ENCODE assay signal across 9 cellular contexts in the genomic region with DNA sequence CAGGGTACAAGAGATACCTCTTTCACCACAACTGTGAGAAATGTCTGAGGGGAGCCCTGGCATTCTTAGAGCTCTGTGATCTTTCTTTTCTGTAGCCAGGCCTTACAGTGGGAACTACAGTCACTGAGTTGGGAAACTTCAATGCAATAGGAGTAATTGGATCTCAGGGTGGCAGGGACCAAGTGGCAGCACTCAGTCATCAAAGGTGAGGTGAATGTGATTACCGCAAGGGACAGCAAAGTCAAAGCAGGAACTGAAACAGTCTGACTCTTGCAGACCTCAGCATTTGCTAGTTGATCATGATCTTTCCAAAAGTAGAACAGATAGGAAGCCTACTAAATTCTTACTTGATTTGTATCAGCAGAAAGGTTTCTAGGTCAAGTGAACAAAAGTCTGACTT.
A peak's percentile ranks its signal among the peaks of the same experiment; 100 is the strongest.
DNase-seq lines count a peak whose midpoint lies in the region; ATAC-seq and TF ChIP-seq lines count a peak whose summit lies in the region.
"Had no signal": no experiment of that assay in that cellular context is flagged by ENCODE, and none has a peak within 500 bp of the region (broad histone marks: within the 10 kb centered on the region; RNA-seq: fewer than 3 reads in every experiment).

No MANE protein-coding gene starts in this region.

- H2AFZ ChIP-seq in KMS-11 (ENCODE audit: low read depth), result peak overlapping the region; percentile 34; the same call in 1 of the 2 replicates
- H2AFZ ChIP-seq in parathyroid adenoma, result peak overlapping the region; percentile 2

- H3K4me1 ChIP-seq in KMS-11 (ENCODE audit: low read depth, poor library complexity, severe bottlenecking) (peaks cover 41% of the 10 kb centered on the region), parathyroid adenoma (peaks cover 35% of the 10 kb centered on the region)

- H3K27ac ChIP-seq in KMS-11, result peak overlapping the region; percentile 11; the same call in 1 of the 2 replicates
- H3K27ac ChIP-seq in parathyroid adenoma, result peak overlapping the region; percentile 13
- no peak overlapping the region for H3K27ac ChIP-seq in brain microvascular endothelial cell

- in situ Hi-C loops in brain microvascular endothelial cell (cut with HindIII; ENCODE audit: low pct_ligation_motif_present, low sequenced_read_pairs), result no loop called here

- H3K9ac ChIP-seq in KMS-11 (no peak overlapping the region), parathyroid adenoma (no peak overlapping the region)

- no peaks in the 10 kb centered on the region for H3K27me3 ChIP-seq in KMS-11 (ENCODE audit: insufficient read depth, low read depth)
- H3K27me3 ChIP-seq in parathyroid adenoma (ENCODE audit: control insufficient read depth, insufficient read depth, low read length), result no peaks in the 10 kb centered on the region
- H3K27me3 ChIP-seq in brain microvascular endothelial cell (replicated peaks), result peaks cover 3% of the 10 kb centered on the region

- no peaks in the 10 kb centered on the region for H3K9me3 ChIP-seq in parathyroid adenoma (ENCODE audit: control insufficient read depth, low read length)

- peak; percentile 81 for ATAC-seq in GM21825 (IDR thresholded peaks at IDR 0.05; ENCODE audit: unreplicated experiment)

- TF ChIP-seq CTCF in KMS-11 (conservative IDR thresholded peaks at IDR 0.05; ENCODE audit: low read depth, low read length), result 0 out of 2 replicates have a peak, but pooled peaks have one; percentile 32
- TF ChIP-seq CTCF in parathyroid adenoma (IDR thresholded peaks at IDR 0.05), result peak; percentile 22
- TF ChIP-seq CTCF in brain microvascular endothelial cell (IDR thresholded peaks at IDR 0.05; ENCODE audit: low read depth, low read length, missing control alignments), result no peak

- DNase-seq in activated CD4-positive, alpha-beta T cell treated with anti-CD3 and anti-CD28 coated beads, Interleukin-2, amount 50 U/mL, for 48 hours, result peak; percentile 34 to 49
- no peak for DNase-seq in activated CD4-positive, alpha-beta T cell treated with anti-CD3 and anti-CD28 coated beads, Interleukin-2, amount 50 U/mL, for 4 hours
- no peak for DNase-seq in hepatic stellate cell (ENCODE audit: low spot score)
- no peak for DNase-seq in brain microvascular endothelial cell
- DNase-seq in DMS114 treated with DMSO at 0.1 percent for 48 hours (lab: John Stamatoyannopoulos, UW; ENCODE audit: unreplicated experiment), result no peak
- DNase-seq: SW 1271 had no signal

- H3K4me3 ChIP-seq in KMS-11 (IDR thresholded peaks at IDR 0.05; ENCODE audit: insufficient read depth, low read depth, low read length) (no peak overlapping the region), parathyroid adenoma (ENCODE audit: low read depth, low read length) (peak overlapping the region; percentile 21), brain microvascular endothelial cell (ENCODE audit: low read depth, low read length) (no peak overlapping the region)

- H3K79me2 ChIP-seq in KMS-11 (ENCODE audit: insufficient read depth, low read depth), result no peaks in the 10 kb centered on the region
- H3K79me2 ChIP-seq in parathyroid adenoma, result no peaks in the 10 kb centered on the region

- peak overlapping the region; percentile 60 for H3K4me2 ChIP-seq in KMS-11
- peak overlapping the region; percentile 50 for H3K4me2 ChIP-seq in parathyroid adenoma (ENCODE audit: low read length)

- no peaks in the 10 kb centered on the region for H4K20me1 ChIP-seq in KMS-11 (ENCODE audit: insufficient read depth)

- H3K36me3 ChIP-seq in KMS-11 (ENCODE audit: insufficient read depth), result no peaks in the 10 kb centered on the region
- no peaks in the 10 kb centered on the region for H3K36me3 ChIP-seq in parathyroid adenoma (ENCODE audit: control insufficient read depth, insufficient read depth, low read length)
- no peaks in the 10 kb centered on the region for H3K36me3 ChIP-seq in brain microvascular endothelial cell (replicated peaks)

Comparison
In these comparisons a context has a peak if more than half of its experiments do, and no peak if none do; other contexts are left out.
1. DNase-seq: peak in activated CD4-positive, alpha-beta T cell treated with anti-CD3 and anti-CD28 coated beads, Interleukin-2, amount 50 U/mL, for 48 hours (2 of 2); none in activated CD4-positive, alpha-beta T cell treated with anti-CD3 and anti-CD28 coated beads, Interleukin-2, amount 50 U/mL, for 4 hours (0 of 2), hepatic stellate cell (single experiment), brain microvascular endothelial cell (single experiment) and DMS114 treated with DMSO at 0.1 percent for 48 hours (single experiment).